17 cellular contexts compared by ENCODE assay signal in genomic region chr13:109355875-109356428, GRCh38.
"Had no signal": no experiment of that assay in that cellular context is flagged by ENCODE, and none has a peak within 500 bp of the region (broad histone marks: within the 10 kb centered on the region; RNA-seq: fewer than 3 reads in every experiment).

No MANE protein-coding gene starts in this region.

- ATAC-seq: activated naive CD4-positive, alpha-beta T cell treated with anti-CD3 and anti-CD28 coated beads, Interleukin-2, amount 50 U/mL, for 72 hours; activated T-helper 17 cell treated with anti-CD3 and anti-CD28 coated beads, Interleukin-2, amount 50 U/mL, for 72 hours; effector memory CD8-positive, alpha-beta T cell; gastrocnemius medialis; left colon; right lobe of liver; stimulated activated effector memory CD8-positive, alpha-beta T cell treated with anti-CD3 and anti-CD28 coated beads, Interleukin-12 subunit alpha, Interleukin-12 subunit beta, amount 100 ng/mL, for 72 hours had no signal

- H3K27ac Mint-ChIP-seq: activated naive CD4-positive, alpha-beta T cell treated with anti-CD3 and anti-CD28 coated beads, Interleukin-2, amount 50 U/mL, for 72 hours; activated T-cell treated with anti-CD3 and anti-CD28 coated beads, Interleukin-2, amount 50 U/mL, for 24 hours; activated T-helper 17 cell treated with anti-CD3 and anti-CD28 coated beads, Interleukin-2, amount 50 U/mL, for 72 hours; effector memory CD8-positive, alpha-beta T cell; memory B cell; nephron; stimulated activated effector memory CD8-positive, alpha-beta T cell treated with anti-CD3 and anti-CD28 coated beads, Interleukin-12 subunit alpha, Interleukin-12 subunit beta, amount 100 ng/mL, for 72 hours had no signal

- H3K4me3 Mint-ChIP-seq: activated T-cell treated with anti-CD3 and anti-CD28 coated beads, Interleukin-2, amount 50 U/mL, for 24 hours; activated T-helper 17 cell treated with anti-CD3 and anti-CD28 coated beads, Interleukin-2, amount 50 U/mL, for 72 hours; central memory CD8-positive, alpha-beta T cell; effector memory CD8-positive, alpha-beta T cell; memory B cell; nephron; stimulated activated effector memory CD8-positive, alpha-beta T cell treated with anti-CD3 and anti-CD28 coated beads, Interleukin-12 subunit alpha, Interleukin-12 subunit beta, amount 100 ng/mL, for 72 hours had no signal

- H3K27me3 Mint-ChIP-seq: central memory CD8-positive, alpha-beta T cell had no signal

- H3K4me1 Mint-ChIP-seq: activated T-helper 17 cell treated with anti-CD3 and anti-CD28 coated beads, Interleukin-2, amount 50 U/mL, for 72 hours; central memory CD8-positive, alpha-beta T cell; memory B cell; nephron; stimulated activated effector memory CD8-positive, alpha-beta T cell treated with anti-CD3 and anti-CD28 coated beads, Interleukin-12 subunit alpha, Interleukin-12 subunit beta, amount 100 ng/mL, for 72 hours had no signal

- H3K9me3 Mint-ChIP-seq: activated naive CD4-positive, alpha-beta T cell treated with anti-CD3 and anti-CD28 coated beads, Interleukin-2, amount 50 U/mL, for 72 hours; activated T-cell treated with anti-CD3 and anti-CD28 coated beads, Interleukin-2, amount 50 U/mL, for 24 hours; activated T-helper 17 cell treated with anti-CD3 and anti-CD28 coated beads, Interleukin-2, amount 50 U/mL, for 72 hours; memory B cell; nephron had no signal

- H3K36me3 Mint-ChIP-seq: activated naive CD4-positive, alpha-beta T cell treated with anti-CD3 and anti-CD28 coated beads, Interleukin-2, amount 50 U/mL, for 72 hours; memory B cell; stimulated activated effector memory CD8-positive, alpha-beta T cell treated with anti-CD3 and anti-CD28 coated beads, Interleukin-12 subunit alpha, Interleukin-12 subunit beta, amount 100 ng/mL, for 72 hours had no signal

- DNase-seq: activated CD4-positive, alpha-beta T cell treated with anti-CD3 and anti-CD28 coated beads for 1 hour; activated CD4-positive, alpha-beta T cell treated with anti-CD3 and anti-CD28 coated beads, Interleukin-2, amount 50 U/mL, for 1 hour; activated T-cell treated with anti-CD3 and anti-CD28 coated beads, Interleukin-2, amount 50 U/mL, for 24 hours; aorta; effector memory CD8-positive, alpha-beta T cell; gastrocnemius medialis; hippocampal formation; left colon; right lobe of liver; stimulated activated CD4-positive, alpha-beta T cell treated with anti-CD3 and anti-CD28 coated beads, Interleukin-1b, Interleukin-23, amount 100 ng/mL, for 48 hours; stomach had no signal
